In genomic region chr5:97980291-97980690, GRCh38 we compare ENCODE assay signal across 2 cellular contexts.
TF ChIP-seq lines count a peak whose summit lies in the region.

No MANE protein-coding gene starts in this region.

TF ChIP-seq in GM23338, 12 proteins besides CTCF, POLR2A, EP300 and RAD21 (continued from another document):
- TF ChIP-seq NANOG (IDR thresholded peaks at IDR 0.05; ENCODE audit: borderline replicate concordance) (no peak), CREB1 (CRISPR knock-in tag; IDR thresholded peaks at IDR 0.05; ENCODE audit: low read depth) (no peak), ZNF114 (CRISPR knock-in tag; IDR thresholded peaks at IDR 0.05) (no peak), REST (IDR thresholded peaks at IDR 0.05; ENCODE audit: unreplicated experiment) (no peak), ZNF331 (CRISPR knock-in tag; IDR thresholded peaks at IDR 0.05; ENCODE audit: low read depth) (no peak), ZNF462 (CRISPR knock-in tag; IDR thresholded peaks at IDR 0.05) (no peak)
TF ChIP-seq in GM23338: peak in this region for 0.

TF ChIP-seq in HepG2, 621 proteins besides CTCF, POLR2A, EP300 and RAD21 (continued from another document):
- TF ChIP-seq ZBED4 (CRISPR knock-in tag; IDR thresholded peaks at IDR 0.05; ENCODE audit: borderline replicate concordance) = no peak
- no peak for TF ChIP-seq ZNF770 (CRISPR knock-in tag; IDR thresholded peaks at IDR 0.05)
- TF ChIP-seq ARNT (IDR thresholded peaks at IDR 0.05) = no peak
TF ChIP-seq in HepG2: peak in this region for 0.
